Comparison of ENCODE assay signal across 21 cellular contexts in the genomic region with DNA sequence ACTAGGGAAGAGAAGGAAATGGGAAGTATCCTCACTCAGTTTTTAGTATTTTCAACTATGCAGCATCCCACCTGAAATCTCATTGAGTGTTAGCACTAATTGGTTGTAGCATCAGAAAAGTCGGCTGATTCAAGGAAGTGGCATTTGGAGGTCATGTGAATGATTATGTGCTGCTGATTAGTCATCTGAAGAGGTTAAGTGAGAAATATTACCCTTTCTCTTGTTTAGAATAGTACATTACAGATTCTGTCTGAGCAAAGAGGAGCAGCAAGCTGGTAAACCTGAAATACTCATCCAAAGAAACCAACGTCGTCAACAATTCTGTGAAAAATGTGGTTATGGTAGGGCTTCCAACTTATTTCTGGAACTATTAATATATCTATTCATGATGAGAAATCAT.
A peak's percentile ranks its signal among the peaks of the same experiment; 100 is the strongest.
DNase-seq lines count a peak whose midpoint lies in the region; ATAC-seq, FAIRE-seq and TF ChIP-seq lines count a peak whose summit lies in the region.
"Had no signal": no experiment of that assay in that cellular context is flagged by ENCODE, and none has a peak within 500 bp of the region (broad histone marks: within the 10 kb centered on the region; RNA-seq: fewer than 3 reads in every experiment).

No MANE protein-coding gene starts in this region.

- H3K4me1 ChIP-seq in ACC112 (ENCODE audit: control insufficient read depth, insufficient read depth, low read length, unreplicated experiment), result peaks cover 34% of the 10 kb centered on the region
- peaks cover 22% of the 10 kb centered on the region for H3K4me1 ChIP-seq in astrocyte (ENCODE audit: insufficient read depth, low read length)
- H3K4me1 ChIP-seq in foreskin keratinocyte, result peaks cover 8% of the 10 kb centered on the region
- no peaks in the 10 kb centered on the region for H3K4me1 ChIP-seq in PC-3 (ENCODE audit: insufficient read depth, low read length)
- H3K4me1 ChIP-seq in left ventricle myocardium inferior, result no peaks in the 10 kb centered on the region

- H3K36me3 ChIP-seq in ACC112 (ENCODE audit: insufficient read depth, low read length) (no peaks in the 10 kb centered on the region), astrocyte (ENCODE audit: insufficient read depth, low read length) (no peaks in the 10 kb centered on the region), PC-3 (ENCODE audit: low read depth, low read length) (no peaks in the 10 kb centered on the region), left ventricle myocardium inferior (no peaks in the 10 kb centered on the region)
- H3K36me3 ChIP-seq: thoracic aorta had no signal

- H2AFZ ChIP-seq in ACC112 (ENCODE audit: low read length, unreplicated experiment), result peak overlapping the region; percentile 35
- no peak overlapping the region for H2AFZ ChIP-seq in astrocyte (ENCODE audit: low read depth, low read length)
- no peak overlapping the region for H2AFZ ChIP-seq in PC-3 (ENCODE audit: low read length)

- H3K9me3 Mint-ChIP-seq in astrocyte (ENCODE audit: unreplicated experiment), result no peaks in the 10 kb centered on the region

- DNase-seq in HPDE6-E6E7 (ENCODE audit: extremely low spot score) (peak; percentile 25), astrocyte (ENCODE audit: low read depth) (peak; percentile 83), foreskin keratinocyte (peak; percentile 28 to 63), PC-3 (no peak), left ventricle myocardium inferior (no peak), middle frontal gyrus (ENCODE audit: extremely low spot score, low spot score) (no peak)
- DNase-seq: activated naive CD8-positive, alpha-beta T cell treated with anti-CD3 and anti-CD28 coated beads, Interleukin-2, amount 10 ng/mL, durations not matched to agents 7 days and 5 days; CD4-positive, CD25-positive, alpha-beta regulatory T cell; central memory CD4-positive, alpha-beta T cell; effector memory CD4-positive, alpha-beta T cell; mucosa of descending colon; NCI-H1092; NCI-H524 treated with DMSO at 0.1 percent for 48 hours had no signal

- H3K27ac ChIP-seq in ACC112 (ENCODE audit: low read depth, low read length) (peak overlapping the region; percentile 91), astrocyte (ENCODE audit: low read depth, low read length) (peak overlapping the region; percentile 71), foreskin keratinocyte (no peak overlapping the region), PC-3 (ENCODE audit: low read length) (no peak overlapping the region), left ventricle myocardium inferior (replicated peaks) (no peak overlapping the region)
- H3K27ac ChIP-seq: thoracic aorta had no signal

- no peaks in the 10 kb centered on the region for H3K9me2 ChIP-seq in PC-3 (replicated peaks; ENCODE audit: low read length)

- H4K20me1 ChIP-seq in astrocyte (ENCODE audit: insufficient read depth, low read length) (no peaks in the 10 kb centered on the region), PC-3 (ENCODE audit: low read length) (no peaks in the 10 kb centered on the region)

- TF ChIP-seq CTCF in astrocyte (IDR thresholded peaks at IDR 0.05; ENCODE audit: insufficient read depth, low read depth, low read length), result no peak
- no peak for TF ChIP-seq CTCF in foreskin keratinocyte (conservative IDR thresholded peaks at IDR 0.05)
- TF ChIP-seq CTCF in PC-3 (conservative IDR thresholded peaks at IDR 0.05; ENCODE audit: low read depth, low read length), result no peak
- no peak for TF ChIP-seq CTCF in left ventricle myocardium inferior (IDR thresholded peaks at IDR 0.05; ENCODE audit: borderline replicate concordance)

- H3K79me2 ChIP-seq in ACC112 (ENCODE audit: control insufficient read depth, insufficient read depth, low read length, unreplicated experiment), result no peaks in the 10 kb centered on the region
- no peaks in the 10 kb centered on the region for H3K79me2 ChIP-seq in astrocyte (ENCODE audit: insufficient read depth, low read length)
- H3K79me2 ChIP-seq in PC-3 (ENCODE audit: low read length), result no peaks in the 10 kb centered on the region

- ATAC-seq in foreskin keratinocyte (peak; percentile 68), GM21576 (IDR thresholded peaks at IDR 0.05; ENCODE audit: unreplicated experiment) (no peak), PC-3 (no peak)
- ATAC-seq: activated CD4-positive, CD25-positive, alpha-beta regulatory T cell treated with anti-CD3 and anti-CD28 coated beads, Interleukin-2, amount 50 U/mL, for 24 hours; K562; mucosa of descending colon; stimulated activated effector memory CD8-positive, alpha-beta T cell treated with anti-CD3 and anti-CD28 coated beads, Interleukin-12 subunit alpha, Interleukin-12 subunit beta, amount 100 ng/mL, for 72 hours had no signal

- H3K27me3 ChIP-seq in ACC112 (ENCODE audit: insufficient read depth, low read length), result no peaks in the 10 kb centered on the region
- H3K27me3 ChIP-seq in astrocyte (ENCODE audit: insufficient read depth, low read length), result no peaks in the 10 kb centered on the region
- H3K27me3 ChIP-seq in foreskin keratinocyte, result no peaks in the 10 kb centered on the region
- H3K27me3 ChIP-seq in PC-3 (ENCODE audit: low read length), result no peaks in the 10 kb centered on the region
- H3K27me3 ChIP-seq in left ventricle myocardium inferior (ENCODE audit: low read depth), result peaks cover 7% of the 10 kb centered on the region

- H3K27ac Mint-ChIP-seq in astrocyte (ENCODE audit: unreplicated experiment), result no peak overlapping the region
- H3K27ac Mint-ChIP-seq: activated naive CD8-positive, alpha-beta T cell treated with anti-CD3 and anti-CD28 coated beads, Interleukin-2, amount 10 ng/mL, durations not matched to agents 7 days and 5 days; CD4-positive, CD25-positive, alpha-beta regulatory T cell; stimulated activated effector memory CD8-positive, alpha-beta T cell treated with anti-CD3 and anti-CD28 coated beads, Interleukin-12 subunit alpha, Interleukin-12 subunit beta, amount 100 ng/mL, for 72 hours had no signal

- CTCF ChIA-PET in PC-3 (lab: Charles Lee), result no interaction called here

- no peaks in the 10 kb centered on the region for H3K9me3 ChIP-seq in astrocyte (ENCODE audit: insufficient read depth, low read depth, low read length)
- H3K9me3 ChIP-seq in PC-3 (ENCODE audit: low read length), result peaks cover 6% of the 10 kb centered on the region; the same call in 1 of the 2 replicates
- H3K9me3 ChIP-seq in left ventricle myocardium inferior (replicated peaks), result no peaks in the 10 kb centered on the region
- H3K9me3 ChIP-seq: mucosa of descending colon, thoracic aorta had no signal

- no peaks in the 10 kb centered on the region for H3F3A ChIP-seq in PC-3 (ENCODE audit: low read length, unreplicated experiment)

- intact Hi-C loops in PC-3 (cut with micrococcal nuclease) (no loop called here), left ventricle myocardium inferior (cut with micrococcal nuclease) (no loop called here)

- FAIRE-seq in astrocyte (lab: Jason Lieb, UNC), result peak; percentile 90
- FAIRE-seq: A204.1, H1, K562 had no signal

- no peaks in the 10 kb centered on the region for H3K36me3 Mint-ChIP-seq in astrocyte (ENCODE audit: low read depth, unreplicated experiment)
- H3K36me3 Mint-ChIP-seq: activated naive CD8-positive, alpha-beta T cell treated with anti-CD3 and anti-CD28 coated beads, Interleukin-2, amount 10 ng/mL, durations not matched to agents 7 days and 5 days; CD4-positive, CD25-positive, alpha-beta regulatory T cell; stimulated activated effector memory CD8-positive, alpha-beta T cell treated with anti-CD3 and anti-CD28 coated beads, Interleukin-12 subunit alpha, Interleukin-12 subunit beta, amount 100 ng/mL, for 72 hours had no signal

- H3K4me3 ChIP-seq in ACC112 (ENCODE audit: low read depth, low read length), result no peak overlapping the region
- H3K4me3 ChIP-seq in astrocyte (ENCODE audit: insufficient read depth, low read depth, low read length), result no peak overlapping the region
- no peak overlapping the region for H3K4me3 ChIP-seq in PC-3 (ENCODE audit: low read length)
- H3K4me3 ChIP-seq in left ventricle myocardium inferior, result no peak overlapping the region
- H3K4me3 ChIP-seq: K562, mucosa of descending colon, thoracic aorta had no signal

- H3K9ac ChIP-seq in astrocyte (ENCODE audit: low read length) (peak overlapping the region; percentile 55), PC-3 (ENCODE audit: low read length) (no peak overlapping the region)

- peaks cover 15% of the 10 kb centered on the region for H3K4me1 Mint-ChIP-seq in astrocyte (ENCODE audit: low read depth, unreplicated experiment)
- H3K4me1 Mint-ChIP-seq: activated naive CD8-positive, alpha-beta T cell treated with anti-CD3 and anti-CD28 coated beads, Interleukin-2, amount 10 ng/mL, durations not matched to agents 7 days and 5 days; CD4-positive, CD25-positive, alpha-beta regulatory T cell; stimulated activated effector memory CD8-positive, alpha-beta T cell treated with anti-CD3 and anti-CD28 coated beads, Interleukin-12 subunit alpha, Interleukin-12 subunit beta, amount 100 ng/mL, for 72 hours had no signal

- POLR2A ChIA-PET in PC-3 (lab: Charles Lee; ENCODE audit: unreplicated experiment), result no interaction called here

- H3K4me3 Mint-ChIP-seq in astrocyte (ENCODE audit: unreplicated experiment), result no peak overlapping the region
- H3K4me3 Mint-ChIP-seq: activated naive CD8-positive, alpha-beta T cell treated with anti-CD3 and anti-CD28 coated beads, Interleukin-2, amount 10 ng/mL, durations not matched to agents 7 days and 5 days; CD4-positive, CD25-positive, alpha-beta regulatory T cell; stimulated activated effector memory CD8-positive, alpha-beta T cell treated with anti-CD3 and anti-CD28 coated beads, Interleukin-12 subunit alpha, Interleukin-12 subunit beta, amount 100 ng/mL, for 72 hours had no signal

- H3K4me2 ChIP-seq in astrocyte (ENCODE audit: low read length) (peak overlapping the region; percentile 67), PC-3 (ENCODE audit: low read length) (no peak overlapping the region)

- no TSS peak for BruUV-seq in PC-3 (replicated peaks; lab: Mats Ljungman, UMichigan)

- H3K27me3 Mint-ChIP-seq in astrocyte (ENCODE audit: low read depth, unreplicated experiment), result peaks cover 5% of the 10 kb centered on the region
- H3K27me3 Mint-ChIP-seq: activated naive CD8-positive, alpha-beta T cell treated with anti-CD3 and anti-CD28 coated beads, Interleukin-2, amount 10 ng/mL, durations not matched to agents 7 days and 5 days; CD4-positive, CD25-positive, alpha-beta regulatory T cell had no signal

Comparison
In these comparisons a context has a peak if more than half of its experiments do, and no peak if none do; other contexts are left out.
1. H3K27ac ChIP-seq: peak in ACC112 (single experiment) and astrocyte (single experiment); none in foreskin keratinocyte (single experiment), PC-3 (single experiment) and left ventricle myocardium inferior (single experiment).
2. DNase-seq: peak in HPDE6-E6E7 (single experiment), astrocyte (single experiment) and foreskin keratinocyte (2 of 2); none in PC-3 (single experiment), left ventricle myocardium inferior (single experiment) and middle frontal gyrus (single experiment).